1 cellular context compared by ENCODE assay signal in genomic region chr14:101102875-101103274, GRCh38.
TF ChIP-seq lines count a peak whose summit lies in the region.

No MANE protein-coding gene starts in this region.

TF ChIP-seq in SK-N-SH treated with all-trans-retinoic acid at 6 μM for 48 hours, 23 proteins besides CTCF, POLR2A, EP300 and RAD21 (continued from another document):
- TF ChIP-seq, protein P1, sequence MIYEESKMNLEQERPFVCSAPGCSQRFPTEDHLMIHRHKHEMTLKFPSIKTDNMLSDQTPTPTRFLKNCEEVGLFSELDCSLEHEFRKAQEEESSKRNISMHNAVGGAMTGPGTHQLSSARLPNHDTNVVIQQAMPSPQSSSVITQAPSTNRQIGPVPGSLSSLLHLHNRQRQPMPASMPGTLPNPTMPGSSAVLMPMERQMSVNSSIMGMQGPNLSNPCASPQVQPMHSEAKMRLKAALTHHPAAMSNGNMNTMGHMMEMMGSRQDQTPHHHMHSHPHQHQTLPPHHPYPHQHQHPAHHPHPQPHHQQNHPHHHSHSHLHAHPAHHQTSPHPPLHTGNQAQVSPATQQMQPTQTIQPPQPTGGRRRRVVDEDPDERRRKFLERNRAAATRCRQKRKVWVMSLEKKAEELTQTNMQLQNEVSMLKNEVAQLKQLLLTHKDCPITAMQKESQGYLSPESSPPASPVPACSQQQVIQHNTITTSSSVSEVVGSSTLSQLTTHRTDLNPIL (CRISPR knock-in tag; IDR thresholded peaks at IDR 0.05; ENCODE audit: low read depth): no peak
- TF ChIP-seq ZC3H10 (CRISPR knock-in tag; IDR thresholded peaks at IDR 0.05) (no peak), BACH2 (CRISPR knock-in tag; IDR thresholded peaks at IDR 0.05; ENCODE audit: borderline replicate concordance) (no peak), RARB (CRISPR knock-in tag; IDR thresholded peaks at IDR 0.05) (no peak), TOX (CRISPR knock-in tag; IDR thresholded peaks at IDR 0.05; ENCODE audit: borderline replicate concordance) (no peak), PPARA (CRISPR knock-in tag; IDR thresholded peaks at IDR 0.05; ENCODE audit: borderline replicate concordance) (no peak)
